In genomic region chr11:102306817-102307814, GRCh38 we compare ENCODE assay signal across 8 cellular contexts. TPM values are rescaled to one million over a fixed set of nuclear protein-coding genes. Genes with fewer than 3 reads are reported as not detected.
A peak's percentile ranks its signal among the peaks of the same experiment; 100 is the strongest.
DNase-seq lines count a peak whose midpoint lies in the region; ATAC-seq, FAIRE-seq and TF ChIP-seq lines count a peak whose summit lies in the region.

No MANE protein-coding gene starts in this region.

- 0 out of 4 replicates have a peak overlapping the region, but pooled peaks of 1 of the 2 experiments have one; percentile 17 for H3K27ac ChIP-seq in SK-N-SH (ENCODE audit: low read depth in 2 of 2, low read length in 1 of 2)
- H3K27ac ChIP-seq in PC-9 = peak overlapping the region; percentile 85
- H3K27ac ChIP-seq in astrocyte (ENCODE audit: low read depth, low read length) = no peak overlapping the region

- peak overlapping the region; percentile 15 for H3K27ac Mint-ChIP-seq in astrocyte (ENCODE audit: unreplicated experiment)
- H3K27ac Mint-ChIP-seq in stimulated activated memory B cell treated with anti-CD40 and anti-IgM and Interleukin-4, amounts not matched to agents 10 μg/mL and 1 μg/mL and 100 μg/mL, for 72 hours = peak overlapping the region; percentile 67

- no peak for FAIRE-seq in astrocyte (lab: Jason Lieb, UNC)

- no peak for ATAC-seq in SK-N-SH treated with all-trans-retinoic acid at 6 μM for 48 hours
- peak; percentile 78 for ATAC-seq in stimulated activated memory B cell treated with anti-CD40 and anti-IgM and Interleukin-4, amounts not matched to agents 10 μg/mL and 1 μg/mL and 100 μg/mL, for 72 hours
- no peak for ATAC-seq in Right ventricle myocardium inferior
- no peak for ATAC-seq in GM19351 (IDR thresholded peaks at IDR 0.05; ENCODE audit: unreplicated experiment)

- H3K4me1 ChIP-seq in SK-N-SH (ENCODE audit: control insufficient read depth in 1 of 2, insufficient read depth in 2 of 2, low read depth in 1 of 2, low read length in 1 of 2) = peaks cover 10 to 16% of the 10 kb centered on the region in 2 experiments; a peak in 3 of 4 replicates
- peaks cover 37% of the 10 kb centered on the region for H3K4me1 ChIP-seq in PC-9 (replicated peaks; ENCODE audit: insufficient read depth)
- H3K4me1 ChIP-seq in astrocyte (ENCODE audit: insufficient read depth, low read length) = no peaks in the 10 kb centered on the region

- H4K20me1 ChIP-seq in SK-N-SH (ENCODE audit: insufficient read depth) (no peaks in the 10 kb centered on the region), PC-9 (ENCODE audit: insufficient read depth) (no peaks in the 10 kb centered on the region), astrocyte (ENCODE audit: insufficient read depth, low read length) (no peaks in the 10 kb centered on the region)

- intact Hi-C loops in PC-9 (cut with micrococcal nuclease; ENCODE audit: unreplicated experiment) (loop anchor here (5.0 kb wide), 2 partner anchors 40 to 145 kb away; partner anchors contain the start of genes BIRC2 and TMEM123), Right ventricle myocardium inferior (cut with DNase I) (no loop called here)

- H3K27me3 Mint-ChIP-seq in astrocyte (ENCODE audit: low read depth, unreplicated experiment) = no peaks in the 10 kb centered on the region
- H3K27me3 Mint-ChIP-seq in stimulated activated memory B cell treated with anti-CD40 and anti-IgM and Interleukin-4, amounts not matched to agents 10 μg/mL and 1 μg/mL and 100 μg/mL, for 72 hours = no peaks in the 10 kb centered on the region

- H3K36me3 Mint-ChIP-seq in astrocyte (ENCODE audit: low read depth, unreplicated experiment) = no peaks in the 10 kb centered on the region
- peaks cover 16% of the 10 kb centered on the region for H3K36me3 Mint-ChIP-seq in stimulated activated memory B cell treated with anti-CD40 and anti-IgM and Interleukin-4, amounts not matched to agents 10 μg/mL and 1 μg/mL and 100 μg/mL, for 72 hours

- CTCF ChIA-PET in SK-N-SH (lab: Yijun Ruan, JAX) = interaction anchor here (1.0 to 4.2 kb wide), 9 partner anchors 8 to 35 kb away, joined by 4 to 21 read pairs (median 6); no protein-coding TSS in a partner anchor
- CTCF ChIA-PET in PC-9 (lab: Charles Lee) = interaction anchor here (0.6 to 1.8 kb wide), 4 partner anchors 13 to 306 kb away, joined by 3 to 11 read pairs (median 6); no protein-coding TSS in a partner anchor

- POLR2A ChIA-PET in SK-N-SH (lab: Yijun Ruan, JAX) = no interaction called here
- POLR2A ChIA-PET in PC-9 (lab: Charles Lee; ENCODE audit: unreplicated experiment) = interaction anchor here (0.5 to 0.7 kb wide), 2 partner anchors 50 to 341 kb away, joined by 3 read pairs; no protein-coding TSS in a partner anchor

- H2AFZ ChIP-seq in SK-N-SH (ENCODE audit: low read depth) (no peak overlapping the region), PC-9 (peak overlapping the region; percentile 13; the same call in 1 of the 2 replicates), astrocyte (ENCODE audit: low read depth, low read length) (no peak overlapping the region)

- peaks cover 2% of the 10 kb centered on the region for H3K4me1 Mint-ChIP-seq in astrocyte (ENCODE audit: low read depth, unreplicated experiment)
- peaks cover 43% of the 10 kb centered on the region for H3K4me1 Mint-ChIP-seq in stimulated activated memory B cell treated with anti-CD40 and anti-IgM and Interleukin-4, amounts not matched to agents 10 μg/mL and 1 μg/mL and 100 μg/mL, for 72 hours

- no peaks in the 10 kb centered on the region for H3F3A ChIP-seq in SK-N-SH (replicated peaks; ENCODE audit: insufficient read depth)
- H3F3A ChIP-seq in PC-9 (ENCODE audit: insufficient read depth, low read depth) = peaks cover 32% of the 10 kb centered on the region

- no peak for TF ChIP-seq RAD21 in SK-N-SH (IDR thresholded peaks at IDR 0.05; ENCODE audit: low read length)

- BruUV-seq in PC-9 (replicated peaks; lab: Mats Ljungman, UMichigan) = no TSS peak

- H3K79me2 ChIP-seq in SK-N-SH (ENCODE audit: insufficient read depth) (no peaks in the 10 kb centered on the region), PC-9 (ENCODE audit: low read depth) (no peaks in the 10 kb centered on the region), astrocyte (ENCODE audit: insufficient read depth, low read length) (no peaks in the 10 kb centered on the region)

- H3K4me3 ChIP-seq in SK-N-SH (ENCODE audit: low read depth in 2 of 2, low read length in 1 of 2) (no peak overlapping the region), PC-9 (peak overlapping the region; percentile 33; the same call in 1 of the 2 replicates), astrocyte (ENCODE audit: insufficient read depth, low read depth, low read length) (no peak overlapping the region)

- H3K4me2 ChIP-seq in SK-N-SH (no peak overlapping the region), PC-9 (peak overlapping the region; percentile 80), astrocyte (ENCODE audit: low read length) (peak overlapping the region; percentile 3)

- H3K9me3 Mint-ChIP-seq in astrocyte (ENCODE audit: unreplicated experiment) = peaks cover 3% of the 10 kb centered on the region
- H3K9me3 Mint-ChIP-seq in stimulated activated memory B cell treated with anti-CD40 and anti-IgM and Interleukin-4, amounts not matched to agents 10 μg/mL and 1 μg/mL and 100 μg/mL, for 72 hours = peaks cover 13% of the 10 kb centered on the region

- H3K9me2 ChIP-seq in SK-N-SH = no peaks in the 10 kb centered on the region
- no peaks in the 10 kb centered on the region; the same call in 1 of the 2 replicates for H3K9me2 ChIP-seq in PC-9 (ENCODE audit: insufficient read depth)

- H3K4me3 Mint-ChIP-seq in astrocyte (ENCODE audit: unreplicated experiment) = no peak overlapping the region
- H3K4me3 Mint-ChIP-seq in stimulated activated memory B cell treated with anti-CD40 and anti-IgM and Interleukin-4, amounts not matched to agents 10 μg/mL and 1 μg/mL and 100 μg/mL, for 72 hours = peak overlapping the region; percentile 26

- DNase-seq in SK-N-SH (no peak), PC-9 (peak in 1 of 2 experiments; percentile 72), astrocyte (ENCODE audit: low read depth) (no peak), Right ventricle myocardium inferior (ENCODE audit: missing footprints) (no peak)
- DNase-seq in stimulated activated CD8-positive, alpha-beta memory T cell treated with anti-CD3 and anti-CD28 coated beads, Interleukin-4, amount 100 ng/mL, for 48 hours = no peak

- H3K27me3 ChIP-seq in SK-N-SH (ENCODE audit: insufficient read depth) (no peaks in the 10 kb centered on the region), PC-9 (ENCODE audit: insufficient read depth, low read depth) (no peaks in the 10 kb centered on the region), astrocyte (ENCODE audit: insufficient read depth, low read length) (no peaks in the 10 kb centered on the region)

- H3K36me3 ChIP-seq in SK-N-SH (replicated peaks in 1 of 2; ENCODE audit: control insufficient read depth in 1 of 2, insufficient read depth in 2 of 2, low read length in 1 of 2) = no peaks in the 10 kb centered on the region
- H3K36me3 ChIP-seq in PC-9 (ENCODE audit: low read depth) = no peaks in the 10 kb centered on the region
- no peaks in the 10 kb centered on the region for H3K36me3 ChIP-seq in astrocyte (ENCODE audit: insufficient read depth, low read length)

- 31% methylated on average over 9 of the region's 9 CpGs for WGBS in SK-N-SH (ENCODE audit: low lambda C conversion rate)

- H3K9me3 ChIP-seq in SK-N-SH (no peaks in the 10 kb centered on the region), PC-9 (ENCODE audit: insufficient read depth, low read depth) (peaks cover 12% of the 10 kb centered on the region; the same call in 1 of the 2 replicates), astrocyte (ENCODE audit: insufficient read depth, low read depth, low read length) (peaks cover 3% of the 10 kb centered on the region)

- no peak for TF ChIP-seq CTCF in SK-N-SH (IDR thresholded peaks at IDR 0.05)
- TF ChIP-seq CTCF in PC-9 (conservative IDR thresholded peaks at IDR 0.05) = no peak
- no peak for TF ChIP-seq CTCF in astrocyte (IDR thresholded peaks at IDR 0.05; ENCODE audit: insufficient read depth, low read depth, low read length)

- no peak for TF ChIP-seq EP300 in SK-N-SH (IDR thresholded peaks at IDR 0.05; ENCODE audit: borderline replicate concordance in 1 of 2, low read depth in 1 of 2, low read length in 1 of 2)

- H3K9ac ChIP-seq in SK-N-SH = no peak overlapping the region
- H3K9ac ChIP-seq in astrocyte (ENCODE audit: low read length) = no peak overlapping the region

TF ChIP-seq in SK-N-SH, 30 proteins besides CTCF, POLR2A, EP300 and RAD21 (continues in another document):
- TF ChIP-seq USF2 (IDR thresholded peaks at IDR 0.05; ENCODE audit: borderline replicate concordance, low read depth, low read length) = no peak

TF ChIP-seq in SK-N-SH treated with all-trans-retinoic acid at 6 μM for 48 hours, 23 proteins besides CTCF, POLR2A, EP300 and RAD21 (continues in another document):
- TF ChIP-seq CSDC2 (CRISPR knock-in tag; IDR thresholded peaks at IDR 0.05) (no peak), ESRRG (CRISPR knock-in tag; IDR thresholded peaks at IDR 0.05) (no peak), CSRNP3 (CRISPR knock-in tag; IDR thresholded peaks at IDR 0.05) (no peak), GLIS3 (CRISPR knock-in tag; IDR thresholded peaks at IDR 0.05) (no peak), ZC3H10 (CRISPR knock-in tag; IDR thresholded peaks at IDR 0.05) (no peak), ZNF8 (CRISPR knock-in tag; IDR thresholded peaks at IDR 0.05) (no peak), ZNF565 (CRISPR knock-in tag; conservative IDR thresholded peaks at IDR 0.05; ENCODE audit: low read depth) (no peak)

RNA-seq across cellular contexts. Expression of gene BIRC3, which starts 10.2 kb away (rescaled TPM):
- 0.46 and 0.62 TPM in 2 replicates for polyA plus RNA-seq in SK-N-SH (2012; rRNA removed)
- 0.66 and 0.93 TPM in 2 replicates for polyA plus RNA-seq in SK-N-SH (2012; cell fraction: cytosol; rRNA removed)
- 0.26 and 0.57 TPM in 2 replicates for polyA plus RNA-seq in SK-N-SH (2012; cell fraction: nucleus; rRNA removed)
- 3.8 and 4.8 TPM in 2 replicates for total RNA-seq in PC-9 (2021)
- 2.2 and 2.6 TPM in 2 replicates for total RNA-seq in astrocyte
- 10.6 TPM for total RNA-seq in Right ventricle myocardium inferior

RNA-seq across cellular contexts. Expression of gene BIRC2, which starts 39.9 kb away (rescaled TPM):
- polyA plus RNA-seq in SK-N-SH (2012; rRNA removed) = 20.1 and 32.3 TPM in 2 replicates
- 27.8 and 30.5 TPM in 2 replicates for polyA plus RNA-seq in SK-N-SH (2012; cell fraction: cytosol; rRNA removed)
- 18.5 and 36.1 TPM in 2 replicates for polyA plus RNA-seq in SK-N-SH (2012; cell fraction: nucleus; rRNA removed)
- total RNA-seq in PC-9 (2021) (33.7 and 37.5 TPM in 2 replicates), astrocyte (69.9 and 72.0 TPM in 2 replicates), Right ventricle myocardium inferior (32.4 TPM)
